ENCODE assay signal across 8 cellular contexts in the genomic region with DNA sequence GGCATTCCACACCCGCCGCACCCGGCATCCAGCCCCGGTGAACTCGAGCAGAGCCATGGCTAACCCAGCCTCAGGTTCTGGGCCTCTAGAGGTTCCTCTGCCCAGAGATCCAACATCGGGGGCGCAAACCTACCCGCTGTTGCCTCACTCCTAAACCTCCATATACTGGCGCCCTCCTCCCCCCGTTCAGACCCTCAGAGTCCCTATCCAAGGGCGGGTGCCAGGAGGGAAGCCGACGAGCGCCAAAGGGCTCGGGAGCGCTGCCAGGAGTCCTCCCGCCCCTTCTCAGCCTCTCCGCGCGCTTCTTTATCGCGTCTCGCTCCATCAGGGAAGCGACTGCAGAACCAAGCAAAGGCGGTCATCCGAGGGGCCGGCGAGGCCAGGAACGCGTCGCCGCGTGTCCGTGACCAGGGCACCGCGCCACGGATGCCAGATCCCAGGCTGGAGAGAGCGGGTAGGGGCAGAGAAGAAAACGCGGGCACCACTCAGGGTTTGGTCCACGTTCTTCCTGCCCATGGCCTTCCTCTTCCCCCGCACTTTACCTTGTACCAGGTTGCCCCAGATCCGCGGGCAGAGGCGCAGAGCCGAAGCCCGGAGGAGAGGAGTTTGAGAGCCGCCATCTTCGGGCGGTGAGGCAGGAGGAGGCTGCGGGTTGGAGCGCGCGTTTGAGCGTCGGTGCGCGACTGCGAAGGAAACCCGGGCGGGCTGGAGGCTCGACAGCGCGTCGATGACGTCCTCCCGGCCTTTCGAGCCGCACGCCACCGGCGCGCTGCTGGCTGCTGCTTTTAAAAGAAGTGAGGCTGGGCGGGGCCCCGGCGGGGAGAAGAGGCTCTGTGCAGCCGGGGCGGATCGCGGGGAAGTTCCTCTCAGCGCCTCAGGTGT. TPM values are rescaled to one million over a fixed set of nuclear protein-coding genes. Genes with fewer than 3 reads are reported as not detected.
DNase-seq lines count a peak whose midpoint lies in the region; ATAC-seq and TF ChIP-seq lines count a peak whose summit lies in the region.

Gene OXCT1, minus strand, starts transcription at position 687 of the 882 bp plus-strand sequence. Its CDS starts 67 bp downstream, at position 620.

- H3K4me3 ChIP-seq in esophagus muscularis mucosa, result peak within 1 kb of the TSS; percentile 70 to 88 (median 84)
- H3K4me3 ChIP-seq in muscle layer of duodenum (ENCODE audit: low read depth in 1 of 2, low read length in 2 of 2), result peak within 1 kb of the TSS; percentile 82 to 96

- ATAC-seq in GM21528 (IDR thresholded peaks at IDR 0.05; ENCODE audit: low FRiP score, unreplicated experiment), result peak; percentile 93

- H3K27ac ChIP-seq in esophagus muscularis mucosa (replicated peaks in 1 of 4), result peak within 1 kb of the TSS; percentile 95 to 98 (median 97)
- peak within 1 kb of the TSS; percentile 82 for H3K27ac ChIP-seq in muscle layer of duodenum (ENCODE audit: low read length)

- H3K4me1 ChIP-seq in esophagus muscularis mucosa (peaks cover 11 to 40% (median 37%) of the 10 kb centered on the region in 4 donors), muscle layer of duodenum (ENCODE audit: control insufficient read depth in 1 of 2, insufficient read depth in 2 of 2, low read length in 2 of 2) (peaks cover 4 to 19% of the 10 kb centered on the region in 2 donors)

- intact Hi-C loops in esophagus muscularis mucosa (cut with DNase I), result loop anchor here (2.0 to 10.0 kb wide), 3 partner anchors 33 to 555 kb away; partner anchors contain the start of genes FBXO4 and GHR

- WGBS in esophagus muscularis mucosa, result 7% methylated on average over 6 of the region's 81 CpGs

- no peak for TF ChIP-seq CTCF in esophagus muscularis mucosa (IDR thresholded peaks at IDR 0.05)

- TF ChIP-seq EP300 in esophagus muscularis mucosa (IDR thresholded peaks at IDR 0.05), result no peak

- peak; percentile 32 for DNase-seq in DMS114 treated with DMSO at 0.1 percent for 48 hours (lab: John Stamatoyannopoulos, UW; ENCODE audit: unreplicated experiment)
- peak; percentile 71 for DNase-seq in HuH-7.5 (ENCODE audit: low spot score)
- DNase-seq in OCI-M1 (lab: John Stamatoyannopoulos, UW), result peak; percentile 92
- peak; percentile 94 for DNase-seq in activated T-cell treated with anti-CD3 and anti-CD28 coated beads, Interleukin-2, amount 50 U/mL, for 1 hour
- DNase-seq in esophagus muscularis mucosa (ENCODE audit: extremely low spot score), result peak; percentile 95
- peak; percentile 81 to 90 for DNase-seq in stimulated activated CD8-positive, alpha-beta memory T cell treated with anti-CD3 and anti-CD28 coated beads, Interleukin-7, amount 100 ng/mL, for 4 hours (ENCODE audit: low read depth in 2 of 2)

- H3K9me3 ChIP-seq in esophagus muscularis mucosa (no peaks in the 10 kb centered on the region), muscle layer of duodenum (ENCODE audit: control insufficient read depth in 1 of 2, low read length in 2 of 2) (no peaks in the 10 kb centered on the region)

- H3K27me3 ChIP-seq in esophagus muscularis mucosa, result no peaks in the 10 kb centered on the region
- H3K27me3 ChIP-seq in muscle layer of duodenum (ENCODE audit: low read depth, low read length), result no peaks in the 10 kb centered on the region

- H3K36me3 ChIP-seq in esophagus muscularis mucosa (no peaks in the 10 kb centered on the region), muscle layer of duodenum (ENCODE audit: control insufficient read depth in 1 of 2, insufficient read depth in 2 of 2, low read length in 2 of 2) (no peaks in the 10 kb centered on the region)

- TF ChIP-seq POLR2A in esophagus muscularis mucosa (IDR thresholded peaks at IDR 0.05; ENCODE audit: low read depth), result no peak

RNA-seq across cellular contexts. Expression of gene OXCT1, which starts in this region (rescaled TPM):
- 10 to 100 TPM; 30.8 to 47.6 (median 37.7) TPM for total RNA-seq in esophagus muscularis mucosa

Comparison
In these comparisons a context has a peak if more than half of its experiments do, and no peak if none do; other contexts are left out.
1. Peak in every context shown above with its lines: DNase-seq, ATAC-seq, H3K4me3 ChIP-seq and H3K27ac ChIP-seq.
2. DNase-seq: peak in every context shown above with its lines; median percentile 95 in esophagus muscularis mucosa; 94 in activated T-cell treated with anti-CD3 and anti-CD28 coated beads, Interleukin-2, amount 50 U/mL, for 1 hour; 92 in OCI-M1; 86 in stimulated activated CD8-positive, alpha-beta memory T cell treated with anti-CD3 and anti-CD28 coated beads, Interleukin-7, amount 100 ng/mL, for 4 hours; 71 in HuH-7.5; 32 in DMS114 treated with DMSO at 0.1 percent for 48 hours.